Comparison of ENCODE assay signal across 1 cellular context in the genomic region with DNA sequence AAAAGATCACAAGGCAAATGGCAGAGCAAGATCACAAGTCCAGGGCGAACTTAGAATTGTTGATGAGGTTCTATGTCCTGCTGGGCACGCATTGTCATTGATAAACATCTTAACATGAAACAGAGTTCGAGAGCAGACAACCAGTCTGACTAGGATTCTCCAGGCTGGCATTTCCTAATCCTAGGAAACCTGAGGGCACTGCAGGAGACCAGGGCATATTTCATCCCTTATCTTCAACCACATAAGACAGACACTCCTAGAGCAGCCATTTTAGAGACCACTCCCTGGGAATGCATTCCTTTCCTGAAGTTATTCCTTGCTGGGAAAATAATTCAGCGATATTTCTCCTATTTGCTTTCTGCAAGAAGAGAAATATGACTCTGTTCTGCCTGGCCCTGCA.
TF ChIP-seq lines count a peak whose summit lies in the region.

No MANE protein-coding gene starts in this region.

TF ChIP-seq in GM23338, 12 proteins besides CTCF, POLR2A, EP300 and RAD21 (continued from another document):
- TF ChIP-seq, protein P1, sequence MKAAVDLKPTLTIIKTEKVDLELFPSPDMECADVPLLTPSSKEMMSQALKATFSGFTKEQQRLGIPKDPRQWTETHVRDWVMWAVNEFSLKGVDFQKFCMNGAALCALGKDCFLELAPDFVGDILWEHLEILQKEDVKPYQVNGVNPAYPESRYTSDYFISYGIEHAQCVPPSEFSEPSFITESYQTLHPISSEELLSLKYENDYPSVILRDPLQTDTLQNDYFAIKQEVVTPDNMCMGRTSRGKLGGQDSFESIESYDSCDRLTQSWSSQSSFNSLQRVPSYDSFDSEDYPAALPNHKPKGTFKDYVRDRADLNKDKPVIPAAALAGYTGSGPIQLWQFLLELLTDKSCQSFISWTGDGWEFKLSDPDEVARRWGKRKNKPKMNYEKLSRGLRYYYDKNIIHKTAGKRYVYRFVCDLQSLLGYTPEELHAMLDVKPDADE (IDR thresholded peaks at IDR 0.05) = no peak
